8 cellular contexts compared by ENCODE assay signal in the genomic region with DNA sequence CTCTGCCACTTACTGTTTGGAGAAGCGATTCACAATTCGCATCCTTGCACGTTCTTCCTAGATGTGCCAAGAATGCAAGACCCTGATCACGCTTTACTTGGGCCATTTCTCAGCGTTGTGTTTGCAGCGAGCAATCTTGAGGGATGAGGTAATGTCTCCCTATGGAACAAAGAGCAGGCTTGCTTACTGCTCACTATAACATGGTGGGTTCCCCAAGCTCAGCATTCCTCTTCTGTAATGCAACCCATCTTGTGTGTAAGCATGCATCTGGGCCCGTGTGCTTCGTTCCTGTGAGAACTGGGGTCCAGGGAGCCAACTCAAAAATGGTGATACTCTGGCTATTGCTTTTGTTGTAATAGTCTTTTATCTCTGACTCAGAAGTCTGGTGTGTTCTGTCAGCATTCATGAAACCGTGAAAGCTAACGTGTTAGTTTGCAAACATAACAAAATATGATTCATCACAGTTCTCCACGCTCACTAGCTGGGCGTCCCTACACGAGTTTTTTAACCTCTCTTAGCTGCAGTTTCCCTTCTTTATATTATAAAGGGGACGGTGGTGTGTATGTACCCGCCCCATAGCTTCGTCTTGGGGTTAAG. TPM values are rescaled to one million over a fixed set of nuclear protein-coding genes. Genes with fewer than 3 reads are reported as not detected.
DNase-seq lines count a peak whose midpoint lies in the region; ATAC-seq and TF ChIP-seq lines count a peak whose summit lies in the region.

No MANE protein-coding gene starts in this region.

- peak overlapping the region; percentile 21 to 57 for H2BK12ac ChIP-seq in mesenchymal stem cell (ENCODE audit: low read length in 2 of 2)

- H3K36me3 ChIP-seq in PC-9 (ENCODE audit: low read depth), result 0 out of 2 replicates have a peak, but pooled peaks cover 5% of the 10 kb centered on the region
- H3K36me3 ChIP-seq in mesenchymal stem cell (ENCODE audit: control insufficient read depth in 1 of 2, insufficient read depth in 2 of 2, low read depth in 1 of 2, low read length in 2 of 2), result peaks cover 0 to 4% of the 10 kb centered on the region in 2 experiments
- no peaks in the 10 kb centered on the region for H3K36me3 ChIP-seq in thoracic aorta

- intact Hi-C loops in PC-9 (cut with micrococcal nuclease; ENCODE audit: unreplicated experiment), result loop anchor here (1.0 to 5.0 kb wide), 4 partner anchors 67 to 498 kb away; a partner anchor contains a TSS

- H3K9me3 ChIP-seq in PC-9 (ENCODE audit: insufficient read depth, low read depth), result no peaks in the 10 kb centered on the region; the same call in 1 of the 2 replicates
- H3K9me3 ChIP-seq in mesenchymal stem cell (ENCODE audit: control insufficient read depth, low read length), result no peaks in the 10 kb centered on the region
- no peaks in the 10 kb centered on the region for H3K9me3 ChIP-seq in thoracic aorta

- no peaks in the 10 kb centered on the region for H3K9me2 ChIP-seq in PC-9 (ENCODE audit: insufficient read depth)

- peak overlapping the region; percentile 57 for H2BK5ac ChIP-seq in mesenchymal stem cell (ENCODE audit: low read depth, low read length, poor library complexity, severe bottlenecking)

- H3K9ac ChIP-seq in mesenchymal stem cell (ENCODE audit: low read length), result peak overlapping the region; percentile 90

- H3K4me3 ChIP-seq in GM12875 (ENCODE audit: low read depth, low read length), result peak overlapping the region; percentile 97
- peak overlapping the region; percentile 94 for H3K4me3 ChIP-seq in PC-9
- peak overlapping the region; percentile 89 for H3K4me3 ChIP-seq in choroid plexus epithelial cell (ENCODE audit: low read depth, low read length)
- H3K4me3 ChIP-seq in mesenchymal stem cell (ENCODE audit: insufficient read depth in 1 of 2, low read depth in 1 of 2, low read length in 2 of 2), result peak overlapping the region in 1 of 2 experiments; percentile 91
- peak overlapping the region; percentile 93 for H3K4me3 ChIP-seq in thoracic aorta

- no peaks in the 10 kb centered on the region for H3K79me1 ChIP-seq in mesenchymal stem cell (replicated peaks; ENCODE audit: low read length, poor library complexity, severe bottlenecking)

- H4K8ac ChIP-seq in mesenchymal stem cell (ENCODE audit: low read length), result no peak overlapping the region

- H4K20me1 ChIP-seq in PC-9 (ENCODE audit: insufficient read depth), result no peaks in the 10 kb centered on the region

- no peak overlapping the region for H3K14ac ChIP-seq in mesenchymal stem cell (ENCODE audit: low read length in 2 of 2)

- 4% methylated on average over 11 of the region's 16 CpGs for WGBS in mesenchymal stem cell

- peaks cover 15% of the 10 kb centered on the region for H3K79me2 ChIP-seq in PC-9 (ENCODE audit: low read depth)

- POLR2A ChIA-PET in PC-9 (lab: Charles Lee; ENCODE audit: unreplicated experiment), result interaction anchor here (0.5 to 0.7 kb wide), 5 partner anchors 92 to 266 kb away, joined by 3 to 6 read pairs (median 4); no protein-coding TSS in a partner anchor

- no peak overlapping the region for H2BK120ac ChIP-seq in mesenchymal stem cell (ENCODE audit: low read depth, low read length)

- peak overlapping the region in 1 of 2 experiments; percentile 83 for H3K18ac ChIP-seq in mesenchymal stem cell (ENCODE audit: low read depth in 1 of 2, low read length in 2 of 2)

- ATAC-seq in HG03064 (IDR thresholded peaks at IDR 0.05; ENCODE audit: low read depth, unreplicated experiment), result peak; percentile 10
- ATAC-seq in thoracic aorta (ENCODE audit: insufficient number of reproducible peaks, low FRiP score, low read depth), result peak; percentile 29

- H3K4me2 ChIP-seq in PC-9, result peak overlapping the region; percentile 95
- H3K4me2 ChIP-seq in mesenchymal stem cell (ENCODE audit: low read length, poor library complexity, severe bottlenecking), result peak overlapping the region; percentile 78

- H3K4me1 ChIP-seq in PC-9 (replicated peaks; ENCODE audit: insufficient read depth) (peaks cover 36% of the 10 kb centered on the region), mesenchymal stem cell (ENCODE audit: control insufficient read depth, insufficient read depth, low read depth, low read length) (peaks cover 6% of the 10 kb centered on the region), thoracic aorta (ENCODE audit: control insufficient read depth in 1 of 2, low read depth in 2 of 2) (peaks cover 6 to 23% of the 10 kb centered on the region in 2 donors)

- H3K4ac ChIP-seq in mesenchymal stem cell (ENCODE audit: low read depth in 1 of 2, low read length in 2 of 2), result peak overlapping the region in 1 of 2 experiments; percentile 91

- no peak for TF ChIP-seq CTCF in GM12875 (IDR thresholded peaks at IDR 0.05; ENCODE audit: borderline replicate concordance, insufficient read depth, low read depth, low read length)
- TF ChIP-seq CTCF in PC-9 (conservative IDR thresholded peaks at IDR 0.05), result no peak
- no peak for TF ChIP-seq CTCF in choroid plexus epithelial cell (conservative IDR thresholded peaks at IDR 0.05; ENCODE audit: low read depth, low read length)
- TF ChIP-seq CTCF in thoracic aorta (IDR thresholded peaks at IDR 0.05), result no peak

- H3F3A ChIP-seq in PC-9 (ENCODE audit: insufficient read depth, low read depth), result peaks cover 33% of the 10 kb centered on the region

- no peak overlapping the region for H2BK15ac ChIP-seq in mesenchymal stem cell (ENCODE audit: low read depth, poor library complexity, severe bottlenecking)

- CTCF ChIA-PET in PC-9 (lab: Charles Lee), result no interaction called here

- H3K27me3 ChIP-seq in PC-9 (ENCODE audit: insufficient read depth, low read depth), result no peaks in the 10 kb centered on the region
- H3K27me3 ChIP-seq in mesenchymal stem cell (ENCODE audit: control insufficient read depth in 1 of 2, insufficient read depth in 1 of 2, low read length in 2 of 2), result no peaks in the 10 kb centered on the region
- no peaks in the 10 kb centered on the region for H3K27me3 ChIP-seq in thoracic aorta (replicated peaks; ENCODE audit: insufficient read depth)

- no peak overlapping the region for H3K23ac ChIP-seq in mesenchymal stem cell (ENCODE audit: low read length in 2 of 2)

- peak overlapping the region; percentile 81 for H3K27ac ChIP-seq in PC-9
- peak overlapping the region; percentile 98 for H3K27ac ChIP-seq in mesenchymal stem cell (ENCODE audit: low read length, poor library complexity, severe bottlenecking)
- peak overlapping the region; percentile 95 to 98 for H3K27ac ChIP-seq in thoracic aorta

- peak; percentile 63 for DNase-seq in AG08395 (ENCODE audit: low spot score)
- DNase-seq in PC-9, result peak in 1 of 2 experiments; percentile 94
- DNase-seq in choroid plexus epithelial cell (ENCODE audit: low read depth), result peak; percentile 96
- peak; percentile 95 for DNase-seq in mesenchymal stem cell
- no peak for DNase-seq in thoracic aorta (ENCODE audit: low spot score)
- DNase-seq in foreskin melanocyte, result no peak

- H2AFZ ChIP-seq in PC-9 (peak overlapping the region; percentile 86), mesenchymal stem cell (ENCODE audit: low read depth, low read length) (peak overlapping the region; percentile 52)

- TSS peak; percentile 29 for BruUV-seq in PC-9 (replicated peaks; lab: Mats Ljungman, UMichigan)

- H4K91ac ChIP-seq in mesenchymal stem cell (ENCODE audit: low read length), result no peak overlapping the region

- H2AK5ac ChIP-seq in mesenchymal stem cell (ENCODE audit: low read length, severe bottlenecking), result peak overlapping the region; percentile 62

RNA-seq across cellular contexts. Expression of a gene that starts 33.4 kb away (rescaled TPM):
- total RNA-seq in PC-9 (2021), result 85.7 and 93.4 TPM in 2 replicates
- polyA plus RNA-seq in mesenchymal stem cell (2013, experiment 1 of 2), result 56.4 TPM
- 56.9 TPM for polyA plus RNA-seq in mesenchymal stem cell (2013, experiment 2 of 2)
- total RNA-seq in thoracic aorta, result 10 to 100 TPM; 24.2 to 41.5 TPM

Comparison
In these comparisons a context has a peak if more than half of its experiments do, and no peak if none do; other contexts are left out.
1. DNase-seq: peak in AG08395 (single experiment), choroid plexus epithelial cell (single experiment) and mesenchymal stem cell (single experiment); none in thoracic aorta (single experiment) and foreskin melanocyte (single experiment).
2. Peak in every context shown above with its lines, with median percentiles within 50 percentile points of each other: H3K27ac ChIP-seq.